In genomic region chr3:30984855-30985793, GRCh38 we compare ENCODE assay signal across 2 cellular contexts.
TF ChIP-seq lines count a peak whose summit lies in the region.

No MANE protein-coding gene starts in this region.

TF ChIP-seq in A549, 52 proteins besides CTCF, POLR2A, EP300 and RAD21 (continued from another document):
- TF ChIP-seq REST (IDR thresholded peaks at IDR 0.05) (no peak), FOSL2 (IDR thresholded peaks at IDR 0.05) (no peak), FOSL2 (CRISPR knock-in tag; IDR thresholded peaks at IDR 0.05) (no peak), FOXS1 (CRISPR knock-in tag; IDR thresholded peaks at IDR 0.05) (no peak), NPAS2 (CRISPR knock-in tag; IDR thresholded peaks at IDR 0.05; ENCODE audit: borderline replicate concordance) (no peak), HOXA7 (CRISPR knock-in tag; IDR thresholded peaks at IDR 0.05) (no peak), CBX2 (IDR thresholded peaks at IDR 0.05; ENCODE audit: borderline replicate concordance, low read depth) (no peak), HES2 (IDR thresholded peaks at IDR 0.05) (no peak), FOSB (CRISPR knock-in tag; IDR thresholded peaks at IDR 0.05) (no peak), NR3C1 (IDR thresholded peaks at IDR 0.05) (no peak), CEBPB (IDR thresholded peaks at IDR 0.05) (no peak), JUNB (IDR thresholded peaks at IDR 0.05) (no peak), TFCP2L1 (CRISPR knock-in tag; IDR thresholded peaks at IDR 0.05) (no peak)

TF ChIP-seq in GM12878, 131 proteins besides CTCF, POLR2A, EP300 and RAD21 (continued from another document):
- TF ChIP-seq CUX1 (IDR thresholded peaks at IDR 0.05; ENCODE audit: insufficient replicate concordance, low read depth, low read length) (no peak), RELB (IDR thresholded peaks at IDR 0.05; ENCODE audit: low read depth) (0 out of 2 replicates have a peak, but pooled peaks have one; percentile 27), NR2F1 (conservative IDR thresholded peaks at IDR 0.05) (peak; percentile 68), ATF7 (IDR thresholded peaks at IDR 0.05; ENCODE audit: low read depth) (0 out of 2 replicates have a peak, but pooled peaks have one; percentile 13), IKZF2 (IDR thresholded peaks at IDR 0.05) (peak; percentile 74 to 86), MEF2B (IDR thresholded peaks at IDR 0.05; ENCODE audit: partially characterized antibody, poor library complexity, severe bottlenecking) (peak; percentile 56)
TF ChIP-seq in GM12878: peak in this region for 6.
